ENCODE assay signal across 8 cellular contexts in genomic region chr12:8697120-8697475, GRCh38. TPM values are rescaled to one million over a fixed set of nuclear protein-coding genes. Genes with fewer than 3 reads are reported as not detected.
DNase-seq lines count a peak whose midpoint lies in the region; ATAC-seq, FAIRE-seq and TF ChIP-seq lines count a peak whose summit lies in the region.

No MANE protein-coding gene starts in this region.

- no peak for DNase-seq in activated T-cell treated with anti-CD3 and anti-CD28 coated beads, Interleukin-2, amount 50 U/mL, for 24 hours
- DNase-seq in activated T-cell treated with anti-CD3 and anti-CD28 coated beads for 4 hours (no peak), NCI-H748 (lab: John Stamatoyannopoulos, UW; ENCODE audit: unreplicated experiment) (peak; percentile 59), breast epithelium (ENCODE audit: low spot score in 2 of 2) (no peak), keratinocyte (ENCODE audit: low read depth, low spot score) (no peak), amniotic stem cell (lab: John Stamatoyannopoulos, UW) (no peak)

- no peaks in the 10 kb centered on the region for H3K36me3 Mint-ChIP-seq in activated T-cell treated with anti-CD3 and anti-CD28 coated beads, Interleukin-2, amount 50 U/mL, for 24 hours (ENCODE audit: low read depth)
- peaks cover 11% of the 10 kb centered on the region for H3K36me3 Mint-ChIP-seq in stimulated activated memory B cell treated with anti-CD40 and anti-IgM and Interleukin-4, amounts not matched to agents 10 μg/mL and 1 μg/mL and 100 μg/mL, for 72 hours

- TF ChIP-seq POLR2A in breast epithelium (IDR thresholded peaks at IDR 0.05) = no peak

- H3K4me3 Mint-ChIP-seq in activated T-cell treated with anti-CD3 and anti-CD28 coated beads, Interleukin-2, amount 50 U/mL, for 24 hours = peak overlapping the region; percentile 87
- H3K4me3 Mint-ChIP-seq in stimulated activated memory B cell treated with anti-CD40 and anti-IgM and Interleukin-4, amounts not matched to agents 10 μg/mL and 1 μg/mL and 100 μg/mL, for 72 hours = peak overlapping the region; percentile 99

- TF ChIP-seq CTCF in breast epithelium (IDR thresholded peaks at IDR 0.05) (peak in 1 of 3 donors; percentile 18), keratinocyte (optimal IDR thresholded peaks at IDR 0.05 in 1 of 3, IDR thresholded peaks at IDR 0.05 in 1 of 3, conservative IDR thresholded peaks at IDR 0.05 in 1 of 3; ENCODE audit: extremely low read depth in 1 of 3, insufficient read depth in 2 of 3, low read length in 3 of 3) (no peak)

- peaks cover 0 to 7% of the 10 kb centered on the region in 2 donors for H3K4me1 ChIP-seq in breast epithelium
- peaks cover 24% of the 10 kb centered on the region for H3K4me1 ChIP-seq in keratinocyte (ENCODE audit: control insufficient read depth, extremely low read depth, insufficient read depth, low read length)

- peak overlapping the region; percentile 85 to 100 (median 98) for H3K4me3 ChIP-seq in breast epithelium
- H3K4me3 ChIP-seq in keratinocyte (ENCODE audit: control insufficient read depth in 2 of 3, extremely low read depth in 1 of 3, insufficient read depth in 2 of 3, low read depth in 1 of 3, low read length in 3 of 3) = peak overlapping the region; percentile 68 to 94 (median 81)

- H3K27ac Mint-ChIP-seq in activated T-cell treated with anti-CD3 and anti-CD28 coated beads, Interleukin-2, amount 50 U/mL, for 24 hours = peak overlapping the region; percentile 66
- peak overlapping the region; percentile 99 for H3K27ac Mint-ChIP-seq in stimulated activated memory B cell treated with anti-CD40 and anti-IgM and Interleukin-4, amounts not matched to agents 10 μg/mL and 1 μg/mL and 100 μg/mL, for 72 hours

- peak overlapping the region; percentile 77 for H2AFZ ChIP-seq in keratinocyte (ENCODE audit: control insufficient read depth, low read length)

- H3K27me3 ChIP-seq in breast epithelium (no peaks in the 10 kb centered on the region), keratinocyte (ENCODE audit: control insufficient read depth, extremely low read depth, insufficient read depth, low read length) (no peaks in the 10 kb centered on the region)

- intact Hi-C loops in breast epithelium (cut with DNase I; ENCODE audit: low total_unique reads) = no loop called here

- peaks cover 3% of the 10 kb centered on the region for H3K27me3 Mint-ChIP-seq in activated T-cell treated with anti-CD3 and anti-CD28 coated beads, Interleukin-2, amount 50 U/mL, for 24 hours
- H3K27me3 Mint-ChIP-seq in stimulated activated memory B cell treated with anti-CD40 and anti-IgM and Interleukin-4, amounts not matched to agents 10 μg/mL and 1 μg/mL and 100 μg/mL, for 72 hours = no peaks in the 10 kb centered on the region

- no peaks in the 10 kb centered on the region for H4K20me1 ChIP-seq in keratinocyte (ENCODE audit: control insufficient read depth, extremely low read depth, insufficient read depth, low read length)

- peak overlapping the region; percentile 88 for H3K9ac ChIP-seq in keratinocyte (ENCODE audit: control insufficient read depth, extremely low read depth, insufficient read depth, low read length)

- H3K4me2 ChIP-seq in keratinocyte (ENCODE audit: control insufficient read depth, extremely low read depth, insufficient read depth, low read depth, low read length) = peak overlapping the region; percentile 90

- H3K27ac ChIP-seq in breast epithelium (peak overlapping the region; percentile 96 to 99), keratinocyte (ENCODE audit: control insufficient read depth, insufficient read depth, low read length) (peak overlapping the region; percentile 76)

- no peaks in the 10 kb centered on the region for H3K36me3 ChIP-seq in breast epithelium
- no peaks in the 10 kb centered on the region for H3K36me3 ChIP-seq in keratinocyte (ENCODE audit: control insufficient read depth in 2 of 2, extremely low read depth in 1 of 2, insufficient read depth in 2 of 2, low read length in 2 of 2)

- peaks cover 28% of the 10 kb centered on the region for H3K4me1 Mint-ChIP-seq in activated T-cell treated with anti-CD3 and anti-CD28 coated beads, Interleukin-2, amount 50 U/mL, for 24 hours (ENCODE audit: low read depth)
- peaks cover 45% of the 10 kb centered on the region for H3K4me1 Mint-ChIP-seq in stimulated activated memory B cell treated with anti-CD40 and anti-IgM and Interleukin-4, amounts not matched to agents 10 μg/mL and 1 μg/mL and 100 μg/mL, for 72 hours

- dilution Hi-C loops in keratinocyte (cut with MboI; ENCODE audit: extremely low pct_ligation_motif_present, low sequenced_read_pairs) = no loop called here

- peaks cover 36% of the 10 kb centered on the region for H3K79me2 ChIP-seq in keratinocyte (ENCODE audit: control insufficient read depth, insufficient read depth, low read length)

- no peaks in the 10 kb centered on the region for H3K9me3 Mint-ChIP-seq in activated T-cell treated with anti-CD3 and anti-CD28 coated beads, Interleukin-2, amount 50 U/mL, for 24 hours
- H3K9me3 Mint-ChIP-seq in stimulated activated memory B cell treated with anti-CD40 and anti-IgM and Interleukin-4, amounts not matched to agents 10 μg/mL and 1 μg/mL and 100 μg/mL, for 72 hours = no peaks in the 10 kb centered on the region

- ATAC-seq in HG02885 (IDR thresholded peaks at IDR 0.05; ENCODE audit: poor library complexity, unreplicated experiment) = peak; percentile 13
- peak; percentile 35 for ATAC-seq in stimulated activated memory B cell treated with anti-CD40 and anti-IgM and Interleukin-4, amounts not matched to agents 10 μg/mL and 1 μg/mL and 100 μg/mL, for 72 hours

- no peaks in the 10 kb centered on the region for H3K9me1 ChIP-seq in keratinocyte (ENCODE audit: control insufficient read depth, extremely low read depth, insufficient read depth, low read length)

- peak; percentile 26 for FAIRE-seq in keratinocyte (lab: Jason Lieb, UNC)

- H3K9me3 ChIP-seq in breast epithelium (no peaks in the 10 kb centered on the region), keratinocyte (ENCODE audit: control insufficient read depth, low read depth, low read length) (no peaks in the 10 kb centered on the region)

RNA-seq across cellular contexts. Expression of gene RIMKLB, which starts 0.7 kb away (rescaled TPM):
- 10 to 100 TPM; 42.2 to 52.1 (median 51.5) TPM for total RNA-seq in breast epithelium
- 25.4 to 51.1 TPM (median 31.6 TPM) in 3 replicates for polyA plus RNA-seq in keratinocyte
- 45.1 TPM for polyA plus RNA-seq in keratinocyte (2011; ENCODE audit: low read depth)
- polyA plus RNA-seq in keratinocyte (2011; cell fraction: cytosol; rRNA removed) = 14.5 and 19.7 TPM in 2 replicates
- 82.2 and 118 TPM in 2 replicates for polyA plus RNA-seq in keratinocyte (2011; cell fraction: nucleus; rRNA removed)
- polyA plus RNA-seq in keratinocyte (2012; ENCODE audit: low replicate concordance) = 28.7 and 46.4 TPM in 2 replicates
- polyA minus RNA-seq in keratinocyte = 13.8 to 72.8 TPM (median 32.7 TPM) in 3 replicates
- polyA minus RNA-seq in keratinocyte (2011; cell fraction: cytosol; rRNA and poly(A)+ RNA removed) = 17.1 TPM
- 45.5 and 93.3 TPM in 2 replicates for polyA minus RNA-seq in keratinocyte (2011; cell fraction: nucleus; rRNA and poly(A)+ RNA removed)

RNA-seq across cellular contexts. Expression of gene MFAP5, which starts 34.5 kb away (rescaled TPM):
- 100 to 1,000 TPM in 1 of 3 donors, 10 to 100 TPM in 2; 36.7 to 466 (median 42.0) TPM for total RNA-seq in breast epithelium
- polyA plus RNA-seq in keratinocyte = 295 to 394 TPM (median 317 TPM) in 3 replicates
- polyA plus RNA-seq in keratinocyte (2011; ENCODE audit: low read depth) = 33.5 TPM
- polyA plus RNA-seq in keratinocyte (2011; cell fraction: cytosol; rRNA removed) = 174 and 334 TPM in 2 replicates
- polyA plus RNA-seq in keratinocyte (2011; cell fraction: nucleus; rRNA removed) = 541 and 570 TPM in 2 replicates
- 84.4 and 142 TPM in 2 replicates for polyA plus RNA-seq in keratinocyte (2012; ENCODE audit: low replicate concordance)
- polyA minus RNA-seq in keratinocyte = 158 to 254 TPM (median 197 TPM) in 3 replicates
- 115 TPM for polyA minus RNA-seq in keratinocyte (2011; cell fraction: cytosol; rRNA and poly(A)+ RNA removed)
- 126 and 277 TPM in 2 replicates for polyA minus RNA-seq in keratinocyte (2011; cell fraction: nucleus; rRNA and poly(A)+ RNA removed)
